In genomic region chr2:179686069-179686468, GRCh38 we compare ENCODE assay signal across 8 cellular contexts.
"Had no signal": no experiment of that assay in that cellular context is flagged by ENCODE, and none has a peak within 500 bp of the region (broad histone marks: within the 10 kb centered on the region; RNA-seq: fewer than 3 reads in every experiment).

No MANE protein-coding gene starts in this region.

- H3K27ac ChIP-seq: HL-60, KMS-11 had no signal

- H3K27ac Mint-ChIP-seq: IgD-negative memory B cell had no signal

- H3K9ac ChIP-seq: KMS-11 had no signal

- FAIRE-seq: HTR-8/SVneo, K562 had no signal

- DNase-seq: IMR-90, KBM-7, KG1 had no signal

- H3K4me3 ChIP-seq: K562 had no signal

- H3K4me1 Mint-ChIP-seq: IgD-negative memory B cell had no signal

- H3K36me3 Mint-ChIP-seq: IgD-negative memory B cell had no signal

- ATAC-seq: K562 had no signal

- H3K4me2 ChIP-seq: KMS-11 had no signal
